ENCODE assay signal across 17 cellular contexts in the genomic region with DNA sequence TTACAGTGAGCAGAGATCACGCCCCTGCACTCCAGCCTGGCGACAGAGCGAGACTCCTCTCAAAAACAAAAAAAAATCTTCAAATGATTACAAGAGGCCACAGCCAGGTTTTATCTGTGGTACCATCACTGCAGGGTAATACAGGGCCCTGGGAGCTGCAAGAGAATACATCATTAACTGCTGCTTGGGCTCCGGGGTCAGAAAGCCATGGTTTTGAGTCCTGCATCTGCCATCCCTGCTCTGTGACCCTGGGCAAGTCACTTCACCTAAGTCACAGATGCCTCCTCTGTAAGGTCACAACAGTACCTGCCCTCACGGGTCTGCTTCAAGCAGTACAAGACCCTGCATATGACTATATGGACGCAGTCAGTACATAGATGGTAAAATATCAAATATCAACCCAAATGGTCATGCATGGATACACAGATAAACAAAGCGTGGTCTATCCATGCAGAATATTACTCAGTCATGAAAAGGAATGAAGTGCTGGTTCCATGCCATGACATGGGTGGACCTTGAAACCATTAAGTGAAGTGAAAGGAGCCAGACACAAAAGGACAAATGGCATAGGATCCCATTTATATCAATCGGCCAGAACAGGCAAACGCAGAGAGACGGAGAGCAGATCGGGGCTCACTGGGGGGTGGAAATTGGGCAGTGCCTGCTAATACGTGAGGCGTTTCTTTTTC.
A peak's percentile ranks its signal among the peaks of the same experiment; 100 is the strongest.
DNase-seq lines count a peak whose midpoint lies in the region; ATAC-seq, FAIRE-seq and TF ChIP-seq lines count a peak whose summit lies in the region.
"Had no signal": no experiment of that assay in that cellular context is flagged by ENCODE, and none has a peak within 500 bp of the region (broad histone marks: within the 10 kb centered on the region; RNA-seq: fewer than 3 reads in every experiment).

No MANE protein-coding gene starts in this region.

- peaks cover 21% of the 10 kb centered on the region for H3K4me1 Mint-ChIP-seq in nephron progenitor cell

- H3K36me3 ChIP-seq in HEK293 (ENCODE audit: control insufficient read depth in 2 of 2, insufficient read depth in 1 of 2, low read length in 2 of 2) (no peaks in the 10 kb centered on the region), Karpas-422 (ENCODE audit: insufficient read depth, low read length) (peaks cover 44% of the 10 kb centered on the region), H1 (ENCODE audit: control insufficient read depth in 2 of 4, insufficient read depth in 4 of 4, low read length in 3 of 4) (no peaks in the 10 kb centered on the region), spleen (peaks cover 0 to 58% (median 11%) of the 10 kb centered on the region in 6 donors)

- no peak overlapping the region for H4K91ac ChIP-seq in H1 (replicated peaks; ENCODE audit: insufficient read length, low read length)

- peaks cover 12% of the 10 kb centered on the region for H3K4me1 ChIP-seq in HEK293 (ENCODE audit: control insufficient read depth, insufficient read depth, low read length)
- peaks cover 87% of the 10 kb centered on the region for H3K4me1 ChIP-seq in Karpas-422 (ENCODE audit: low read length)
- no peaks in the 10 kb centered on the region for H3K4me1 ChIP-seq in H1 (replicated peaks in 1 of 4; ENCODE audit: control insufficient read depth in 3 of 4, insufficient read depth in 4 of 4, low read length in 3 of 4)
- peaks cover 14 to 63% (median 34%) of the 10 kb centered on the region in 6 donors for H3K4me1 ChIP-seq in spleen

- no peak overlapping the region for H3K4ac ChIP-seq in H1 (replicated peaks; ENCODE audit: insufficient read length, low read depth, low read length)

- no peak overlapping the region for H3K18ac ChIP-seq in H1 (ENCODE audit: extremely low read depth, low read length)

- H3K9me3 Mint-ChIP-seq in nephron progenitor cell, result peaks cover 13% of the 10 kb centered on the region
- H3K9me3 Mint-ChIP-seq: CD4-positive, alpha-beta T cell had no signal

- no peak overlapping the region for H2BK15ac ChIP-seq in H1 (ENCODE audit: low read length)

- H3K4me3 ChIP-seq in HEK293 (ENCODE audit: low read depth, low read length) (no peak overlapping the region), Karpas-422 (ENCODE audit: low read length) (no peak overlapping the region), H1 (ENCODE audit: extremely low read depth in 1 of 4, insufficient read depth in 2 of 4, low read depth in 3 of 4, low read length in 4 of 4) (no peak overlapping the region), spleen (no peak overlapping the region)

- H3K9me2 ChIP-seq in Karpas-422 (replicated peaks; ENCODE audit: insufficient read depth, low read length), result no peaks in the 10 kb centered on the region

- peaks cover 8% of the 10 kb centered on the region for H3K36me3 Mint-ChIP-seq in nephron progenitor cell (ENCODE audit: low read depth)

- no peak for TF ChIP-seq RAD21 in H1 (IDR thresholded peaks at IDR 0.05 in 1 of 2, conservative IDR thresholded peaks at IDR 0.05 in 1 of 2; ENCODE audit: low read depth in 2 of 2, low read length in 2 of 2)

- TF ChIP-seq POLR2A in H1 (IDR thresholded peaks at IDR 0.05; ENCODE audit: control extremely low read depth in 1 of 2, low read depth in 2 of 2, low read length in 2 of 2), result no peak
- TF ChIP-seq POLR2A in spleen (IDR thresholded peaks at IDR 0.05), result no peak

- FAIRE-seq in H1 (lab: Jason Lieb, UNC), result no peak
- FAIRE-seq: D721Med had no signal

- no peak overlapping the region for H4K5ac ChIP-seq in H1 (ENCODE audit: insufficient read length, low read depth, low read length)

- POLR2A ChIA-PET in HEK293 (lab: Yijun Ruan, JAX), result no interaction called here
- POLR2A ChIA-PET in H1 (lab: Charles Lee; ENCODE audit: partially characterized antibody), result no interaction called here

- H3K27me3 ChIP-seq in Karpas-422 (ENCODE audit: low read length), result no peaks in the 10 kb centered on the region
- no peaks in the 10 kb centered on the region for H3K27me3 ChIP-seq in H1 (replicated peaks in 1 of 4; ENCODE audit: control insufficient read depth in 3 of 4, extremely low read depth in 1 of 4, insufficient read depth in 3 of 4, low read length in 3 of 4)
- no peaks in the 10 kb centered on the region for H3K27me3 ChIP-seq in spleen (replicated peaks in 1 of 7)

- H3K9me3 ChIP-seq in HEK293 (ENCODE audit: control insufficient read depth, insufficient read depth, low read depth, low read length) (no peaks in the 10 kb centered on the region), Karpas-422 (ENCODE audit: low read length) (no peaks in the 10 kb centered on the region), H1 (ENCODE audit: insufficient read depth in 2 of 2, low read depth in 1 of 2, low read length in 1 of 2) (no peaks in the 10 kb centered on the region), spleen (peaks cover 0 to 6% (median 0%) of the 10 kb centered on the region in 8 donors)

- DNase-seq in Karpas-422, result no peak
- no peak for DNase-seq in H1 (ENCODE audit: low read depth in 1 of 2, low spot score in 2 of 2)
- peak; percentile 29 for DNase-seq in spleen
- no peak for DNase-seq in nephron progenitor cell
- no peak for DNase-seq in UCSD-AML1 (lab: John Stamatoyannopoulos, UW; ENCODE audit: unreplicated experiment)
- DNase-seq: CD4-positive, alpha-beta T cell; DMS79; NCI-H1105; NCI-H1694; NCI-H510A treated with DMSO at 0.1 percent for 48 hours; NCI-H82; SHP77 had no signal

- H3K9ac ChIP-seq in Karpas-422 (ENCODE audit: low read length), result no peak overlapping the region
- no peak overlapping the region for H3K9ac ChIP-seq in H1 (replicated peaks in 1 of 4; ENCODE audit: extremely low read depth in 1 of 4, low read depth in 3 of 4, low read length in 3 of 4)

- H4K8ac ChIP-seq in H1 (ENCODE audit: extremely low read depth, insufficient read depth, low read length), result no peak overlapping the region

- no peak overlapping the region for H3K56ac ChIP-seq in H1 (replicated peaks; ENCODE audit: insufficient read length, low read depth, low read length)

- H3K27me3 Mint-ChIP-seq in nephron progenitor cell (ENCODE audit: low read depth, poor library complexity), result peaks cover 6% of the 10 kb centered on the region
- H3K27me3 Mint-ChIP-seq: CD4-positive, alpha-beta T cell had no signal

- H2BK120ac ChIP-seq in H1 (replicated peaks; ENCODE audit: low read depth, low read length), result no peak overlapping the region

- H3K27ac ChIP-seq in HEK293 (ENCODE audit: extremely low read depth, low read depth, low read length) (no peak overlapping the region), Karpas-422 (ENCODE audit: low read length) (peak overlapping the region; percentile 100), H1 (ENCODE audit: low read depth, low read length) (no peak overlapping the region), spleen (no peak overlapping the region)

- WGBS in H1 (ENCODE audit: extremely low coverage in 1 of 2, insufficient coverage in 1 of 2, insufficient read length in 1 of 2, insufficient replicate concordance in 2 of 2, low coverage in 1 of 2, low lambda C conversion rate in 2 of 2, missing lambda C conversion rate in 1 of 2), 2 experiments, result 90% methylated on average over 13 of the region's 13 CpGs; no CpG with 5 or more reads in 1 of the 2 experiments
- WGBS in spleen, 5 donors, result 91 to 99% (median 97%) methylated on average over 13 of the region's 13 CpGs

- H3K23ac ChIP-seq in H1 (ENCODE audit: insufficient read length), result no peak overlapping the region

- H3K4me3 Mint-ChIP-seq in nephron progenitor cell, result no peak overlapping the region
- H3K4me3 Mint-ChIP-seq: CD4-positive, alpha-beta T cell had no signal

- H3K14ac ChIP-seq in H1 (ENCODE audit: insufficient read length), result no peak overlapping the region

- H2BK5ac ChIP-seq in H1 (ENCODE audit: low read depth, low read length), result no peak overlapping the region

- no peak for TF ChIP-seq CTCF in HEK293 (tag by site-specific recombination; IDR thresholded peaks at IDR 0.05)
- TF ChIP-seq CTCF in H1 (IDR thresholded peaks at IDR 0.05; ENCODE audit: control extremely low read depth in 1 of 3, insufficient read depth in 1 of 3, low read depth in 1 of 3, low read length in 3 of 3), result no peak
- TF ChIP-seq CTCF in spleen (IDR thresholded peaks at IDR 0.05 in 8 of 11, conservative IDR thresholded peaks at IDR 0.05 in 3 of 11), result no peak
- no peak for TF ChIP-seq CTCF in nephron progenitor cell (IDR thresholded peaks at IDR 0.05)

- no peaks in the 10 kb centered on the region for H3K79me1 ChIP-seq in H1 (ENCODE audit: low read depth, low read length)

- no peak overlapping the region for H2BK12ac ChIP-seq in H1 (ENCODE audit: low read depth, low read length)

- intact Hi-C loops in spleen (cut with DNase I; ENCODE audit: low total_unique reads), result no loop called here

- no peaks in the 10 kb centered on the region for H4K20me1 ChIP-seq in Karpas-422 (ENCODE audit: insufficient read depth, low read depth, low read length)
- H4K20me1 ChIP-seq in H1 (replicated peaks in 1 of 2; ENCODE audit: control insufficient read depth in 1 of 2, insufficient read depth in 2 of 2, low read length in 2 of 2), result no peaks in the 10 kb centered on the region

- CTCF ChIA-PET in HEK293 (lab: Yijun Ruan, JAX), result no interaction called here
- CTCF ChIA-PET in H1 (lab: Charles Lee; ENCODE audit: partially characterized antibody), result interaction anchor here (1.1 to 1.4 kb wide), 2 partner anchors 8 to 49 kb away, joined by 3 to 4 read pairs; no protein-coding TSS in a partner anchor

- H3K79me2 ChIP-seq in Karpas-422 (ENCODE audit: low read length) (peaks cover 26% of the 10 kb centered on the region), H1 (ENCODE audit: control insufficient read depth in 1 of 2, insufficient read depth in 2 of 2, low read length in 2 of 2) (no peaks in the 10 kb centered on the region)

- ATAC-seq in HG03196 (IDR thresholded peaks at IDR 0.05; ENCODE audit: unreplicated experiment), result no peak
- ATAC-seq: HCT116, SK-N-SH treated with all-trans-retinoic acid at 6 μM for 48 hours had no signal

- no peak overlapping the region for H3K27ac Mint-ChIP-seq in nephron progenitor cell
- H3K27ac Mint-ChIP-seq: CD4-positive, alpha-beta T cell had no signal

- H3K23me2 ChIP-seq in H1 (ENCODE audit: low read depth, low read length), result peaks cover 3% of the 10 kb centered on the region; the same call in 1 of the 2 replicates

- H2BK20ac ChIP-seq in H1 (ENCODE audit: low read length), result no peak overlapping the region

- no peak for TF ChIP-seq EP300 in H1 (IDR thresholded peaks at IDR 0.05; ENCODE audit: borderline replicate concordance in 1 of 2, low read depth in 2 of 2, low read length in 2 of 2)

- H3K4me2 ChIP-seq in Karpas-422 (ENCODE audit: low read depth, low read length, poor library complexity, severe bottlenecking) (no peak overlapping the region), H1 (ENCODE audit: insufficient read depth in 1 of 2, low read depth in 2 of 2, low read length in 2 of 2) (no peak overlapping the region)

- no peak overlapping the region for H2AFZ ChIP-seq in Karpas-422 (ENCODE audit: low read length)
- H2AFZ ChIP-seq in H1 (ENCODE audit: low read length), result no peak overlapping the region

- H2AK5ac ChIP-seq in H1 (ENCODE audit: low read depth, low read length), result no peak overlapping the region

TF ChIP-seq in HEK293, 187 proteins besides CTCF, POLR2A, EP300 and RAD21 (continues in another document):
- TF ChIP-seq ZNF677 (tag by site-specific recombination; IDR thresholded peaks at IDR 0.05), result no peak
- no peak for TF ChIP-seq ZNF2 (tag by site-specific recombination; IDR thresholded peaks at IDR 0.05)

TF ChIP-seq in H1, 55 proteins besides CTCF, POLR2A, EP300 and RAD21 (continues in another document):
- TF ChIP-seq RNF2 (IDR thresholded peaks at IDR 0.05; ENCODE audit: borderline replicate concordance, low read depth, low read length, missing control alignments, poor library complexity, severe bottlenecking), result no peak
